10 cellular contexts compared by ENCODE assay signal in genomic region chr6:11318835-11319813, GRCh38.
DNase-seq lines count a peak whose midpoint lies in the region; ATAC-seq and TF ChIP-seq lines count a peak whose summit lies in the region.
"Had no signal": no experiment of that assay in that cellular context is flagged by ENCODE, and none has a peak within 500 bp of the region (broad histone marks: within the 10 kb centered on the region; RNA-seq: fewer than 3 reads in every experiment).

No MANE protein-coding gene starts in this region.

- H3K27ac Mint-ChIP-seq in CD14-positive monocyte (peak overlapping the region; percentile 91 to 99 (median 98)), chondrocyte (ENCODE audit: unreplicated experiment) (peak overlapping the region; percentile 97), neural crest cell (ENCODE audit: unreplicated experiment) (peak overlapping the region; percentile 1)

- H3K36me3 Mint-ChIP-seq in CD14-positive monocyte (peaks cover 61 to 66% of the 10 kb centered on the region in 2 donors), chondrocyte (ENCODE audit: low read depth) (no peaks in the 10 kb centered on the region), neural crest cell (ENCODE audit: low read depth) (no peaks in the 10 kb centered on the region)

- H3K4me3 Mint-ChIP-seq in CD14-positive monocyte (no peak overlapping the region), chondrocyte (ENCODE audit: unreplicated experiment) (no peak overlapping the region), neural crest cell (no peak overlapping the region)

- H3K4me1 Mint-ChIP-seq in CD14-positive monocyte (peaks cover 63% of the 10 kb centered on the region), chondrocyte (ENCODE audit: low read depth) (peaks cover 45% of the 10 kb centered on the region), neural crest cell (peaks cover 27% of the 10 kb centered on the region)

- no peak for DNase-seq in CD14-positive monocyte (ENCODE audit: low spot score)
- DNase-seq in M059J (ENCODE audit: low read depth): peak; percentile 53
- no peak for DNase-seq in chondrocyte (ENCODE audit: low spot score)
- DNase-seq in neural crest cell (ENCODE audit: low read depth, low spot score): no peak
- DNase-seq in glomerular visceral epithelial cell (ENCODE audit: extremely low spot score): no peak
- no peak for DNase-seq in GM19240 (ENCODE audit: insufficient read length, low spot score)
- DNase-seq in DMS153 (lab: John Stamatoyannopoulos, UW): no peak
- DNase-seq: DMS79, MM.1S had no signal

- peaks cover 0 to 4% (median 0%) of the 10 kb centered on the region in 7 donors for H3K9me3 Mint-ChIP-seq in CD14-positive monocyte
- H3K9me3 Mint-ChIP-seq in chondrocyte (ENCODE audit: low read depth): no peaks in the 10 kb centered on the region
- no peaks in the 10 kb centered on the region for H3K9me3 Mint-ChIP-seq in neural crest cell

- TF ChIP-seq CTCF in CD14-positive monocyte (IDR thresholded peaks at IDR 0.05) (no peak), chondrocyte (IDR thresholded peaks at IDR 0.05) (no peak), neural crest cell (conservative IDR thresholded peaks at IDR 0.05) (no peak)

- H3K27me3 Mint-ChIP-seq in CD14-positive monocyte (ENCODE audit: low read depth in 3 of 3) (peaks cover 0 to 3% (median 2%) of the 10 kb centered on the region in 3 donors), chondrocyte (ENCODE audit: low read depth) (no peaks in the 10 kb centered on the region), neural crest cell (ENCODE audit: low read depth) (no peaks in the 10 kb centered on the region)

- no peak for ATAC-seq in GM21381 (IDR thresholded peaks at IDR 0.05; ENCODE audit: unreplicated experiment)

- intact Hi-C loops in CD14-positive monocyte (cut with micrococcal nuclease): loop anchor here (5.0 to 10.0 kb wide), 5 partner anchors 38 to 1986 kb away; partner anchors contain the start of gene NEDD9 (in 1 of the 2)

Comparison
In these comparisons a context has a peak if more than half of its experiments do, and no peak if none do; other contexts are left out.
1. H3K27ac Mint-ChIP-seq: peak in every context shown above with its lines; median percentile 98 in CD14-positive monocyte; 97 in chondrocyte; 1 in neural crest cell.